In the genomic region with DNA sequence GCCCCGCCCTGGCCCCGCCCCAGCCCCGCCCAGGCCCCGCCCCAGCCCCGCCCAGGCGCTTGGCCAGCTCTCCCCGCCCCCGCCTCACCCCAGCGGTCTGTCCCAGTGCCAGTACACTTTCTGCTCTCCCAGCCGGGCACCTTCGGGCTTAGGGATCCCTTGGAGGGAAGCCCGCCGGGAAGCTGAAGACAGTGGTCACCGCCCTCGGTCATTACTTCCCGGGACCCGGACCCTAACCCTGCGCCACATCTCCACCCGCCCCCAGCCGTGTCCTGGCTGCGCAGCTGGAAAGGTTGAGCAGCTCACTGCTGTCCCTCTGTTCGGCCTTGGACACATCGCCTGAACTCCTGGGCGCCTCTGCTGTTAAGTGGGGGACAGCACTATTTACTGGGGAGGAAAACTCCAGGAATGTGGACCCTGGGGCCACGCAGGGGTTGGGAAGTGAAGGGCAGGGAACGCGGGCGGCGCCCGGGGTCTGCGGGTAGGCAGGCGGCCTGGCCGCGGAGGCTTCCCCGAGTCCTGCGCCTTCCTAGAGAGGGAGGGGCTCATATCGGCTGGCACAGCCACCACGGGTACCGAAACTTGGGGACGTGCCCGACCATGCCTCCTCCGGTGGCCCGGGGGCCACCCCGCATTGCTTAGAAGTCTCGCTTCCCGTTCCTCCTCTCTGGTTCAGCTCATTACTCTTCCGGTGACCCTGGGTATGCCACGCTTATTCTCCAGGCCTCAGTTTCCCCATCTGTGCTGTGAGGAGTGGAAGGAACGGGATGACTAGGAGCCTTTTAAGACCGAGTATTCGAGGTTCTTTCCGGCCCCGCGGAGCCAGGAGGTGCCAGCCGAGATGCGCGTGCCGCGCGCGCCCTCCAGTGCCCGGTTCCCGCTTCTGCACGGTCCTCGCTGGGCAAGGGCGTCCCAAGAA, we compare ENCODE assay signal across 8 cellular contexts.
DNase-seq lines count a peak whose midpoint lies in the region; ATAC-seq, FAIRE-seq and TF ChIP-seq lines count a peak whose summit lies in the region.

No MANE protein-coding gene starts in this region.

- in situ Hi-C loops in KBM-7 (cut with MboI; ENCODE audit: low pct_unique_long_range_greater_than_20kb, low sequenced_read_pairs), result no loop called here

- intact Hi-C loops in pancreas (cut with DNase I), result loop anchor here in 2 of 3 donors (10.0 kb wide), 3 partner anchors 252 to 542 kb away; no protein-coding TSS in a partner anchor
- intact Hi-C loops in tibial artery (cut with DNase I; ENCODE audit: low total_unique reads), result loop anchor here (5.0 kb wide), 1 partner anchor 250 kb away; no protein-coding TSS in a partner anchor

- no peak overlapping the region for H2AFZ ChIP-seq in SU-DHL-6 (ENCODE audit: low read depth, low read length, severe bottlenecking)

- 0 to 2% methylated on average over 59 to 66 of the region's 66 CpGs for WGBS in pancreas, 2 donors

- peak; percentile 93 for TF ChIP-seq CTCF in SU-DHL-6 (IDR thresholded peaks at IDR 0.05; ENCODE audit: insufficient read depth, low read length, poor library complexity, severe bottlenecking)
- TF ChIP-seq CTCF in cardiac muscle cell (IDR thresholded peaks at IDR 0.05; ENCODE audit: low read depth, low read length), result peak; percentile 97
- TF ChIP-seq CTCF in pancreas (IDR thresholded peaks at IDR 0.05), result peak; percentile 63 to 91 (median 90)
- TF ChIP-seq CTCF in tibial artery (IDR thresholded peaks at IDR 0.05), result peak; percentile 91 to 96

- ATAC-seq in GM21786 (IDR thresholded peaks at IDR 0.05; ENCODE audit: unreplicated experiment), result peak; percentile 78
- peak; percentile 94 to 97 (median 94) for ATAC-seq in pancreas

- H3K9ac ChIP-seq in SU-DHL-6 (ENCODE audit: low read length), result no peak overlapping the region

- no peak overlapping the region for H3K4me3 ChIP-seq in SU-DHL-6 (ENCODE audit: insufficient read depth, low read length, poor library complexity, severe bottlenecking)
- peak overlapping the region; percentile 61 for H3K4me3 ChIP-seq in cardiac muscle cell
- H3K4me3 ChIP-seq in pancreas, result peak overlapping the region; percentile 29 to 59 (median 44)
- H3K4me3 ChIP-seq in tibial artery, result peak overlapping the region; percentile 52 to 66

- no peaks in the 10 kb centered on the region for H3K9me2 ChIP-seq in SU-DHL-6 (replicated peaks; ENCODE audit: insufficient read depth, low read length)

- no peaks in the 10 kb centered on the region for H3F3A ChIP-seq in SU-DHL-6 (ENCODE audit: insufficient read depth)

- no peaks in the 10 kb centered on the region for H3K9me3 ChIP-seq in SU-DHL-6 (ENCODE audit: insufficient read depth, low read length)
- H3K9me3 ChIP-seq in cardiac muscle cell (ENCODE audit: low read depth), result no peaks in the 10 kb centered on the region
- no peaks in the 10 kb centered on the region for H3K9me3 ChIP-seq in pancreas
- H3K9me3 ChIP-seq in tibial artery, result no peaks in the 10 kb centered on the region

- H3K4me2 ChIP-seq in SU-DHL-6 (ENCODE audit: low read depth, low read length, poor library complexity, severe bottlenecking), result no peak overlapping the region

- 0 out of 2 replicates have a peak, but pooled peaks cover 2% of the 10 kb centered on the region for H3K27me3 ChIP-seq in SU-DHL-6 (ENCODE audit: low read length)
- peaks cover 10% of the 10 kb centered on the region for H3K27me3 ChIP-seq in cardiac muscle cell
- no peaks in the 10 kb centered on the region for H3K27me3 ChIP-seq in pancreas
- H3K27me3 ChIP-seq in tibial artery, result peaks cover 0 to 25% of the 10 kb centered on the region in 2 donors

- H4K20me1 ChIP-seq in SU-DHL-6 (ENCODE audit: low read depth, low read length), result no peaks in the 10 kb centered on the region

- H3K36me3 ChIP-seq in SU-DHL-6 (ENCODE audit: low read length) (no peaks in the 10 kb centered on the region), cardiac muscle cell (no peaks in the 10 kb centered on the region), pancreas (no peaks in the 10 kb centered on the region), tibial artery (no peaks in the 10 kb centered on the region)

- H3K27ac ChIP-seq in SU-DHL-6 (ENCODE audit: low read depth, low read length) (no peak overlapping the region), cardiac muscle cell (no peak overlapping the region), pancreas (peak overlapping the region; percentile 47 to 66 (median 56)), tibial artery (peak overlapping the region; percentile 49 to 67)

- DNase-seq in ELF-1 (ENCODE audit: low read depth, low spot score) (peak; percentile 83), KBM-7 (peak; percentile 73), cardiac muscle cell (ENCODE audit: low read depth in 1 of 2, low spot score in 1 of 2) (peak; percentile 83 to 84), pancreas (peak; percentile 67 to 93 (median 81)), tibial artery (peak; percentile 72 to 88)
- peak; percentile 60 for DNase-seq in activated naive CD8-positive, alpha-beta T cell treated with anti-CD3 and anti-CD28 coated beads, Interleukin-2, amount 50 U/mL, for 16 hours (ENCODE audit: low read depth, low spot score)

- FAIRE-seq in pancreas (lab: Jason Lieb, UNC), result no peak

- no peaks in the 10 kb centered on the region for H3K79me2 ChIP-seq in SU-DHL-6 (ENCODE audit: insufficient read depth, low read length)

- peaks cover 13% of the 10 kb centered on the region for H3K4me1 ChIP-seq in cardiac muscle cell (ENCODE audit: low read depth)
- H3K4me1 ChIP-seq in pancreas, result no peaks in the 10 kb centered on the region
- H3K4me1 ChIP-seq in tibial artery, result peaks cover 0 to 13% (median 2%) of the 10 kb centered on the region in 4 donors

Comparison
In these comparisons a context has a peak if more than half of its experiments do, and no peak if none do; other contexts are left out.
1. H3K27ac ChIP-seq: peak in pancreas (4 of 4) and tibial artery (2 of 2); none in SU-DHL-6 (single experiment) and cardiac muscle cell (single experiment).
2. Peak in every context shown above with its lines, with median percentiles within 50 percentile points of each other: DNase-seq and CTCF ChIP-seq.